ENCODE assay signal across 1 cellular context in genomic region chr12:12892670-12893290, GRCh38.
TF ChIP-seq lines count a peak whose summit lies in the region.

No MANE protein-coding gene starts in this region.

TF ChIP-seq in A549, 52 proteins besides CTCF, POLR2A, EP300 and RAD21 (continued from another document):
- no peak for TF ChIP-seq HMGXB4 (CRISPR knock-in tag; IDR thresholded peaks at IDR 0.05; ENCODE audit: borderline replicate concordance)
- no peak for TF ChIP-seq ESRRA (IDR thresholded peaks at IDR 0.05; ENCODE audit: borderline replicate concordance, low read length)
- no peak for TF ChIP-seq MYC (IDR thresholded peaks at IDR 0.05; ENCODE audit: borderline replicate concordance, low read length)
